ENCODE assay signal across 1 cellular context in the genomic region with DNA sequence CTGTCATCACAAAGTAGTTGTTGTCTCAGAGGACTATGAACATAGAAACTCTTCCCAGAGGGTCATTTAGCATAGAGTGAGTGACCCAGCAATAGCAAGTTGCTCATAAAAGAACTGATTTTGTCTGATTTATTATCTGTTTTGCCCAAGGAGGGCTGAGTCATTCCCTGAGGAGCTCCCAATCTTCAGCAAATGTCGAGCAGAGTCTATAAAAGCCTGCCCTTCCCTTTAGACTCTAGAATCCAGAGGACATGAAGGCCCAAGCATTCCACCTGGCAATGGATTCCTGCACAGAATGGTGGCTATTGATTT.
TF ChIP-seq lines count a peak whose summit lies in the region.

No MANE protein-coding gene starts in this region.

TF ChIP-seq in K562, 482 proteins besides CTCF, POLR2A, EP300 and RAD21 (continued from another document):
- TF ChIP-seq, protein P1, sequence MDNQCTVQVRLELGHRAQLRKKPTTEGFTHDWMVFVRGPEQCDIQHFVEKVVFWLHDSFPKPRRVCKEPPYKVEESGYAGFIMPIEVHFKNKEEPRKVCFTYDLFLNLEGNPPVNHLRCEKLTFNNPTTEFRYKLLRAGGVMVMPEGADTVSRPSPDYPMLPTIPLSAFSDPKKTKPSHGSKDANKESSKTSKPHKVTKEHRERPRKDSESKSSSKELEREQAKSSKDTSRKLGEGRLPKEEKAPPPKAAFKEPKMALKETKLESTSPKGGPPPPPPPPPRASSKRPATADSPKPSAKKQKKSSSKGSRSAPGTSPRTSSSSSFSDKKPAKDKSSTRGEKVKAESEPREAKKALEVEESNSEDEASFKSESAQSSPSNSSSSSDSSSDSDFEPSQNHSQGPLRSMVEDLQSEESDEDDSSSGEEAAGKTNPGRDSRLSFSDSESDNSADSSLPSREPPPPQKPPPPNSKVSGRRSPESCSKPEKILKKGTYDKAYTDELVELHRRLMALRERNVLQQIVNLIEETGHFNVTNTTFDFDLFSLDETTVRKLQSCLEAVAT (IDR thresholded peaks at IDR 0.05), result no peak
TF ChIP-seq in K562: peak in this region for 16.
